Comparison of ENCODE assay signal across 13 cellular contexts in the genomic region with DNA sequence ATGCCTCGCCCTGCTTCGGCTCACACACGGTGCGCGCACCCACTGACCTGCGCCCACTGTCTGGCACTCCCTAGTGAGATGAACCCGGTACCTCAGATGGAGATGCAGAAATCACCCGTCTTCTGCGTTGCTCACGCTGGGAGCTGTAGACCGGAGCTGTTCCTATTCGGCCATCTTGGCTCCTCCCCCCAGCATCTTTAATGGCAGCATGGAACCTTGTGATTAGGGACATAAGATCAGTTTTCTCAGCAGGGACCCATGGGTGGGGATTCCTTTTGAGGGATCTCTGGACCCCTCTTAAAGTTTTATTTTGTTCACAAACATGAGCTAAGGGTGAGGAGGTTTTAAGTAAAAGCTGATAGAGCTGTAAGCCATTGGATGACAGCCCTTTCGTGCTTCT. TPM values are rescaled to one million over a fixed set of nuclear protein-coding genes. Genes with fewer than 3 reads are reported as not detected.
"Had no signal": no experiment of that assay in that cellular context is flagged by ENCODE, and none has a peak within 500 bp of the region (broad histone marks: within the 10 kb centered on the region; RNA-seq: fewer than 3 reads in every experiment).

No MANE protein-coding gene starts in this region.

RNA-seq across cellular contexts. Expression of a gene that starts 9.8 kb away (rescaled TPM):
- total RNA-seq: kidney epithelial cell had no signal

RNA-seq across cellular contexts. Expression of a gene that starts 12.4 kb away (rescaled TPM):
- total RNA-seq: activated naive CD4-positive, alpha-beta T cell treated with anti-CD3 and anti-CD28 coated beads, Interleukin-2, amount 50 U/mL, for 72 hours; activated T-cell treated with anti-CD3 and anti-CD28 coated beads, Interleukin-2, amount 50 U/mL, for 72 hours; breast epithelium; esophagus mucosa; kidney epithelial cell; lower leg skin; mesothelial cell of epicardium; omental fat pad; pulmonary artery endothelial cell; right atrium auricular region; smooth muscle cell; upper lobe of left lung; vagina had no signal
- polyA plus RNA-seq: smooth muscle cell had no signal

RNA-seq across cellular contexts. Expression of a gene that starts 39.2 kb away (rescaled TPM):
- total RNA-seq: activated naive CD4-positive, alpha-beta T cell treated with anti-CD3 and anti-CD28 coated beads, Interleukin-2, amount 50 U/mL, for 72 hours; activated T-cell treated with anti-CD3 and anti-CD28 coated beads, Interleukin-2, amount 50 U/mL, for 72 hours; kidney epithelial cell; mesothelial cell of epicardium; pulmonary artery endothelial cell; smooth muscle cell had no signal
- polyA plus RNA-seq: smooth muscle cell had no signal
